35 cellular contexts compared by ENCODE assay signal in genomic region chr1:242839101-242839500, GRCh38.
"Had no signal": no experiment of that assay in that cellular context is flagged by ENCODE, and none has a peak within 500 bp of the region (broad histone marks: within the 10 kb centered on the region; RNA-seq: fewer than 3 reads in every experiment).

No MANE protein-coding gene starts in this region.

- ATAC-seq: activated naive CD4-positive, alpha-beta T cell treated with anti-CD3 and anti-CD28 coated beads, Interleukin-2, amount 50 U/mL, for 72 hours; activated naive CD8-positive, alpha-beta T cell treated with anti-CD3 and anti-CD28 coated beads, Interleukin-2, amount 50 U/mL, for 24 hours; activated T-cell treated with anti-CD3 and anti-CD28 coated beads, Interleukin-2, amount 50 U/mL, for 4 hours; activated T-cell treated with anti-CD3 and anti-CD28 coated beads, Interleukin-2, amount 50 U/mL, for 72 hours; activated T-helper 17 cell treated with anti-CD3 and anti-CD28 coated beads, Interleukin-2, amount 50 U/mL, for 72 hours; body of pancreas had no signal

- FAIRE-seq: astrocyte, bronchial epithelial cell had no signal

- H3K27me3 ChIP-seq: adrenal gland, ascending aorta, body of pancreas, brain microvascular endothelial cell, breast epithelium, cardiac muscle cell had no signal

- DNase-seq: activated effector memory CD4-positive, alpha-beta T cell treated with anti-CD3 and anti-CD28 coated beads, Interleukin-2, amount 50 U/mL, for 16 hours; activated effector memory CD4-positive, alpha-beta T cell treated with Interleukin-2 at 50 U/mL for 16 hours; activated gamma-delta T cell; activated gamma-delta T cell treated with Interleukin-2 at 50 U/mL for 16 hours; activated naive CD4-positive, alpha-beta T cell; activated naive CD4-positive, alpha-beta T cell treated with anti-CD3 and anti-CD28 coated beads for 36 hours; activated naive CD4-positive, alpha-beta T cell treated with anti-CD3 and anti-CD28 coated beads, Interleukin-2, amount 10 ng/mL, durations not matched to agents 7 days and 5 days; activated naive CD4-positive, alpha-beta T cell treated with anti-CD3 and anti-CD28 coated beads, Interleukin-2, amount 50 U/mL, for 16 hours; activated naive CD4-positive, alpha-beta T cell treated with Interleukin-2 at 50 U/mL for 16 hours; activated naive CD8-positive, alpha-beta T cell treated with anti-CD3 and anti-CD28 coated beads for 36 hours; activated naive CD8-positive, alpha-beta T cell treated with anti-CD3 and anti-CD28 coated beads, Interleukin-2, amount 10 ng/mL, durations not matched to agents 7 days and 5 days; activated naive CD8-positive, alpha-beta T cell treated with anti-CD3 and anti-CD28 coated beads, Interleukin-2, amount 50 U/mL, for 24 hours; activated T-cell treated with anti-CD3 and anti-CD28 coated beads for 4 hours; activated T-cell treated with anti-CD3 and anti-CD28 coated beads, Interleukin-2, amount 50 U/mL, for 1 hour; activated T-cell treated with anti-CD3 and anti-CD28 coated beads, Interleukin-2, amount 50 U/mL, for 24 hours; activated T-cell treated with anti-CD3 and anti-CD28 coated beads, Interleukin-2, amount 50 U/mL, for 4 hours; activated T-cell treated with anti-CD3 and anti-CD28 coated beads, Interleukin-2, amount 50 U/mL, for 48 hours; activated T-cell treated with anti-CD3 and anti-CD28 coated beads, Interleukin-2, amount 50 U/mL, for 72 hours; adrenal gland; amniotic stem cell; amygdala; anterior cingulate cortex; aorta; body of pancreas; brain microvascular endothelial cell; caudate nucleus; central memory CD4-positive, alpha-beta T cell; cerebellar nuclear complex had no signal

- H3K9me3 ChIP-seq: adrenal gland, ascending aorta, body of pancreas, breast epithelium had no signal

- H3K4me3 ChIP-seq: adrenal gland, ascending aorta, body of pancreas, breast epithelium, cardiac muscle cell had no signal

- H3K27ac ChIP-seq: adrenal gland, ascending aorta, body of pancreas, brain microvascular endothelial cell, breast epithelium, cardiac muscle cell had no signal

- H3K36me3 ChIP-seq: adrenal gland, ascending aorta, brain microvascular endothelial cell, breast epithelium, cardiac muscle cell had no signal

- H3K4me1 ChIP-seq: adrenal gland, ascending aorta, body of pancreas, breast epithelium had no signal
